In the genomic region with DNA sequence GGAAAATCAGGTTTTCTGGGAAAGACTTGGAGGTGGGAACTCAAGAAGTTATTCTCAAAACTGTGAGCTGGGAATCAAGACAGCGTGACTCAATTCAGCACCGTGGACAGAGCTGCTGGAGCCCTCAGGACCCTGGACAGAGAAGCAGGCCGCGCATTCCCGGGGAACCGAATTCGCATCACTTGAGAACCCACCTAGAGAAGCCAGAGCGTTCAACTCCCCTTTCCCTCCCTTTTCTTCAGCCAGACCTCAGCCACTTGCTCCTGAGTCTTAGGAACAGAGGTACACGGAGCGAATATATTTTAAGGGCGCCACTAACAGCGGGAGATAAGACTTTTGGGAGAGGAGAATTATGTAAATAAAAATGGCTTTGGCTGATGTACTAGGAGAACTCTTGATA, we compare ENCODE assay signal across 7 cellular contexts. TPM values are rescaled to one million over a fixed set of nuclear protein-coding genes. Genes with fewer than 3 reads are reported as not detected.
DNase-seq lines count a peak whose midpoint lies in the region; ATAC-seq and TF ChIP-seq lines count a peak whose summit lies in the region.

No MANE protein-coding gene starts in this region.

- no peak for TF ChIP-seq CTCF in body of pancreas (IDR thresholded peaks at IDR 0.05)
- TF ChIP-seq CTCF in vagina (IDR thresholded peaks at IDR 0.05): no peak

- DNase-seq in HT1080 (ENCODE audit: low read depth) (peak; percentile 61), UCSD-AML1 (lab: John Stamatoyannopoulos, UW; ENCODE audit: unreplicated experiment) (peak; percentile 82), body of pancreas (peak; percentile 70 to 79 (median 73)), iPS-NIHi11 (ENCODE audit: low spot score) (peak; percentile 74), NCI-H2029 (lab: John Stamatoyannopoulos, UW) (no peak), vagina (ENCODE audit: extremely low spot score in 2 of 2) (no peak)
- peak; percentile 31 to 72 (median 57) for DNase-seq in stimulated activated CD4-positive, alpha-beta T cell treated with anti-CD3 and anti-CD28 coated beads, Interleukin-12 subunit alpha, Interleukin-12 subunit beta, amount 100 ng/mL, for 48 hours (ENCODE audit: low read depth in 2 of 3, low spot score in 1 of 3)

- H3K36me3 ChIP-seq in body of pancreas (replicated peaks in 1 of 2; ENCODE audit: insufficient read depth in 1 of 2, low read depth in 2 of 2): no peaks in the 10 kb centered on the region
- no peaks in the 10 kb centered on the region for H3K36me3 ChIP-seq in vagina

- H3K27ac ChIP-seq in body of pancreas (no peak overlapping the region), vagina (no peak overlapping the region)

- intact Hi-C loops in body of pancreas (cut with DNase I) (loop anchor here (10.0 kb wide), 1 partner anchor 134 kb away; no protein-coding TSS in a partner anchor), vagina (cut with DNase I) (no loop called here)

- ATAC-seq in body of pancreas: peak; percentile 84

- no peak for TF ChIP-seq POLR2A in body of pancreas (IDR thresholded peaks at IDR 0.05)
- TF ChIP-seq POLR2A in vagina (IDR thresholded peaks at IDR 0.05): no peak

- no peaks in the 10 kb centered on the region for H3K9me3 ChIP-seq in body of pancreas
- no peaks in the 10 kb centered on the region for H3K9me3 ChIP-seq in vagina

- H3K4me1 ChIP-seq in body of pancreas (no peaks in the 10 kb centered on the region), vagina (no peaks in the 10 kb centered on the region)

- WGBS in body of pancreas, 2 donors: 3 to 8% methylated on average over 11 to 12 of the region's 12 CpGs

- H3K27me3 ChIP-seq in body of pancreas (peaks cover 0 to 29% of the 10 kb centered on the region in 2 donors), vagina (peaks cover 23% of the 10 kb centered on the region)

- H3K4me3 ChIP-seq in body of pancreas (no peak overlapping the region), vagina (no peak overlapping the region)

RNA-seq across cellular contexts. Expression of gene LIN28A, which starts 2.0 kb away (rescaled TPM):
- not detected in 2 replicates for total RNA-seq in HT1080 (2014; rRNA removed; shearing (Covaris generic))
- polyA plus RNA-seq in HT1080 (2015; cell fraction: cytosol; rRNA removed): not detected in 2 replicates
- polyA plus RNA-seq in HT1080 (2015; cell fraction: nucleus; rRNA removed): not detected in 2 replicates
- total RNA-seq in body of pancreas: not detected
- total RNA-seq in vagina: not detected

RNA-seq across cellular contexts. Expression of gene DHDDS, which starts 23.5 kb away (rescaled TPM):
- 18.1 and 26.2 TPM in 2 replicates for total RNA-seq in HT1080 (2014; rRNA removed; shearing (Covaris generic))
- polyA plus RNA-seq in HT1080 (2015; cell fraction: cytosol; rRNA removed): 27.8 and 35.4 TPM in 2 replicates
- 36.4 and 39.4 TPM in 2 replicates for polyA plus RNA-seq in HT1080 (2015; cell fraction: nucleus; rRNA removed)
- total RNA-seq in body of pancreas: 10 to 100 TPM; 21.3 to 52.4 TPM
- total RNA-seq in vagina: 24.8 TPM

RNA-seq across cellular contexts. Expression of gene ZNF683, which starts 36.1 kb away (rescaled TPM):
- not detected in 2 replicates for total RNA-seq in HT1080 (2014; rRNA removed; shearing (Covaris generic))
- not detected in 2 replicates for polyA plus RNA-seq in HT1080 (2015; cell fraction: cytosol; rRNA removed)
- not detected in 2 replicates for polyA plus RNA-seq in HT1080 (2015; cell fraction: nucleus; rRNA removed)
- total RNA-seq in body of pancreas: not detected
- not detected for total RNA-seq in vagina

RNA-seq across cellular contexts. Expression of gene CRYBG2, which starts 54.7 kb away (rescaled TPM):
- total RNA-seq in HT1080 (2014; rRNA removed; shearing (Covaris generic)): 0.03 and 0.27 TPM in 2 replicates
- 0.14 and 0.17 TPM in 2 replicates for polyA plus RNA-seq in HT1080 (2015; cell fraction: cytosol; rRNA removed)
- 0.07 and 0.85 TPM in 2 replicates for polyA plus RNA-seq in HT1080 (2015; cell fraction: nucleus; rRNA removed)
- 1 to 10 TPM in 1 of 2 donors, not detected in 1; 3.6 TPM for total RNA-seq in body of pancreas
- 67.0 TPM for total RNA-seq in vagina

Comparison
In these comparisons a context has a peak if more than half of its experiments do, and no peak if none do; other contexts are left out.
1. DNase-seq: peak in HT1080 (single experiment), UCSD-AML1 (single experiment), body of pancreas (4 of 4), iPS-NIHi11 (single experiment) and stimulated activated CD4-positive, alpha-beta T cell treated with anti-CD3 and anti-CD28 coated beads, Interleukin-12 subunit alpha, Interleukin-12 subunit beta, amount 100 ng/mL, for 48 hours (3 of 3); none in NCI-H2029 (single experiment) and vagina (0 of 2).